In the genomic region with DNA sequence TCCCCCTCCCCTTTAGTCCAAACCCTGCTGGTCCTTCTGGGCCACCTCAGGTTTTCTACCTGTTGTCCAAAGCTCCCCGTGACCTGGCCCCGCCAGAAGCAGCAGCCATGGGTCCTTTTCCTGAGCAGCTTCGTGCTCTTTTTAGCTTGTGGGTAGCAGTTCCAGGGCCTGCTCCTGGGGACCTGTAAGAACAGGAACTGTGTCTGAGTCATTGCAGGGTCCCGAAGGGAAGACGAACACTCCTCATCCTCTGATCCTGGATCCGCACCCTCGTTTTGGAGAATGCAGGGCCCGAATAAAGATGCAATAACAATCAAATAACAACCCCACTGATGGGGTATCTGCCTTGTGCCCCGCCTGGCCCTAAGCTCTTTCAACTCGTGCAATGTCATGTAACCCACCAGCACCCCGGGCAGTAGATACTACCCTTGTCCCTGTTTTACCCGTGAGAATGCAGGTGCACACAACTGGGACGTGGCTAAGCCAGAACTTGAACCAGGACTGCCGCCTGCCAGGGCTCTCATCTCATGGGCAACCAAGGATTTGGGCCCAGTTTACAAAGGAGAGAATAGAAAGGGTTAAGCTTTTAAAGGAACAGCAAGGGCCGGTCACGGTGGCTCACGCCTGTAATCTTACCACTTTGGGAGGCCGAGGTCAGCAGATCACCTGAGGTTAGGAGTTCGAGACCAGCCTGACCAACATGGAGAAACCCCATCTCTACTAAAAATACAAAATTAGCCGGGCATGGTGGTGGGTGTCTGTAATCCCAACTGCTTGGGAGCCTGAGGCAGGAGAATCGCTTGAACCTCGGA, we compare ENCODE assay signal across 10 cellular contexts. TPM values are rescaled to one million over a fixed set of nuclear protein-coding genes. Genes with fewer than 3 reads are reported as not detected.
A peak's percentile ranks its signal among the peaks of the same experiment; 100 is the strongest.
DNase-seq lines count a peak whose midpoint lies in the region; ATAC-seq and TF ChIP-seq lines count a peak whose summit lies in the region.
"Had no signal": no experiment of that assay in that cellular context is flagged by ENCODE, and none has a peak within 500 bp of the region (broad histone marks: within the 10 kb centered on the region; RNA-seq: fewer than 3 reads in every experiment).

No MANE protein-coding gene starts in this region.

- no peaks in the 10 kb centered on the region for H3K9me3 Mint-ChIP-seq in activated B cell treated with CpG ODN at 0.5 μM for 24 hours
- no peaks in the 10 kb centered on the region for H3K9me3 Mint-ChIP-seq in memory B cell
- H3K9me3 Mint-ChIP-seq: CD8-positive, alpha-beta T cell had no signal

- H3K27me3 Mint-ChIP-seq in activated B cell treated with CpG ODN at 0.5 μM for 24 hours (no peaks in the 10 kb centered on the region), memory B cell (no peaks in the 10 kb centered on the region)

- H3K36me3 ChIP-seq in BLaER1 = peaks cover 6% of the 10 kb centered on the region

- ATAC-seq in activated B cell treated with CpG ODN at 0.5 μM for 24 hours (ENCODE audit: low read depth) = no peak
- ATAC-seq in memory B cell (ENCODE audit: low read depth) = no peak
- no peak for ATAC-seq in HG03095 (IDR thresholded peaks at IDR 0.05; ENCODE audit: unreplicated experiment)
- no peak for ATAC-seq in HG02763 (IDR thresholded peaks at IDR 0.05; ENCODE audit: unreplicated experiment)

- CTCF ChIA-PET in activated B cell treated with CpG ODN at 0.5 μM for 24 hours (lab: Charles Lee) = interaction anchor here (0.8 to 5.7 kb wide), 10 partner anchors 26 to 168 kb away, joined by 3 to 45 read pairs (median 4); no protein-coding TSS in a partner anchor

- H3K27ac Mint-ChIP-seq in activated B cell treated with CpG ODN at 0.5 μM for 24 hours (peak overlapping the region; percentile 85), memory B cell (peak overlapping the region; percentile 92)
- H3K27ac Mint-ChIP-seq: CD8-positive, alpha-beta T cell had no signal

- H3K27me3 ChIP-seq in BLaER1 = no peaks in the 10 kb centered on the region

- in situ Hi-C loops in GM13977 (cut with MboI; ENCODE audit: low pct_unique_long_range_greater_than_20kb, low sequenced_read_pairs, unreplicated experiment) = loop anchor here (10.0 kb wide), 1 partner anchor 156 kb away; no protein-coding TSS in a partner anchor

- H4K20me1 ChIP-seq in BLaER1 = peaks cover 99% of the 10 kb centered on the region

- H3K4me2 ChIP-seq in BLaER1 = peak overlapping the region; percentile 98

- H3K4me3 Mint-ChIP-seq in activated B cell treated with CpG ODN at 0.5 μM for 24 hours (peak overlapping the region; percentile 68), memory B cell (peak overlapping the region; percentile 64)
- H3K4me3 Mint-ChIP-seq: CD8-positive, alpha-beta T cell had no signal

- H3K4me1 Mint-ChIP-seq in activated B cell treated with CpG ODN at 0.5 μM for 24 hours (peaks cover 97% of the 10 kb centered on the region), memory B cell (peaks cover 57% of the 10 kb centered on the region)

- POLR2A ChIA-PET in activated B cell treated with CpG ODN at 0.5 μM for 24 hours (lab: Charles Lee) = interaction anchor here (0.5 to 4.8 kb wide), 15 partner anchors 8 to 164 kb away, joined by 3 to 37 read pairs (median 4); a partner anchor contains a TSS

- no peaks in the 10 kb centered on the region for H3K9me3 ChIP-seq in BLaER1

- H3K9ac ChIP-seq in BLaER1 = peak overlapping the region; percentile 64

- intact Hi-C loops in activated B cell treated with CpG ODN at 0.5 μM for 24 hours (cut with micrococcal nuclease) = loop anchor here (1.0 to 10.0 kb wide), 5 partner anchors 73 to 286 kb away; a partner anchor contains a TSS

- peak; percentile 48 for DNase-seq in GM13977 (ENCODE audit: low spot score)
- DNase-seq in activated B cell treated with CpG ODN at 0.5 μM for 24 hours = no peak
- no peak for DNase-seq in memory B cell (ENCODE audit: low spot score in 2 of 2)
- DNase-seq in GF-D8 (lab: John Stamatoyannopoulos, UW) = no peak
- DNase-seq in DMS79 treated with DMSO at 0.1 percent for 48 hours (lab: John Stamatoyannopoulos, UW) = no peak
- DNase-seq: NCI-H524 had no signal

- TF ChIP-seq CTCF in GM13977 (IDR thresholded peaks at IDR 0.05; ENCODE audit: extremely low read depth, insufficient read depth, missing control alignments) (no peak), activated B cell treated with CpG ODN at 0.5 μM for 24 hours (IDR thresholded peaks at IDR 0.05) (no peak)

- H3K36me3 Mint-ChIP-seq in activated B cell treated with CpG ODN at 0.5 μM for 24 hours (ENCODE audit: low read depth) (peaks cover 30% of the 10 kb centered on the region), memory B cell (peaks cover 8% of the 10 kb centered on the region)
- H3K36me3 Mint-ChIP-seq: CD8-positive, alpha-beta T cell had no signal

- H3K27ac ChIP-seq in BLaER1 = peak overlapping the region; percentile 80

- H3K4me3 ChIP-seq in BLaER1 = peak overlapping the region; percentile 56

- H3K4me1 ChIP-seq in BLaER1 = peaks cover 100% of the 10 kb centered on the region

RNA-seq across cellular contexts. Expression of a gene that starts 33.2 kb away (rescaled TPM):
- total RNA-seq in activated B cell treated with CpG ODN at 0.5 μM for 24 hours = 110 and 115 TPM in 2 replicates
